In genomic region chr12:92568631-92569128, GRCh38 we compare ENCODE assay signal across 18 cellular contexts.
"Had no signal": no experiment of that assay in that cellular context is flagged by ENCODE, and none has a peak within 500 bp of the region (broad histone marks: within the 10 kb centered on the region; RNA-seq: fewer than 3 reads in every experiment).

No MANE protein-coding gene starts in this region.

- ATAC-seq: body of pancreas; heart right ventricle; left colon; mucosa of descending colon; naive thymus-derived CD8-positive, alpha-beta T cell; stimulated activated naive CD8-positive, alpha-beta T cell treated with anti-CD3 and anti-CD28 coated beads, Interleukin-15, amount 100 ng/mL, for 72 hours had no signal

- H3K9me3 ChIP-seq: body of pancreas, mucosa of descending colon had no signal

- H3K27me3 ChIP-seq: body of pancreas, heart right ventricle, right atrium auricular region had no signal

- DNase-seq: activated CD4-positive, alpha-beta memory T cell treated with anti-CD3 and anti-CD28 coated beads, Interleukin-2, amount 10 ng/mL, durations not matched to agents 7 days and 5 days; activated CD4-positive, alpha-beta T cell treated with anti-CD3 and anti-CD28 coated beads for 4 hours; activated effector memory CD4-positive, alpha-beta T cell treated with Interleukin-2 at 50 U/mL for 16 hours; activated naive CD4-positive, alpha-beta T cell treated with anti-CD3 and anti-CD28 coated beads, Interleukin-2, amount 50 U/mL, for 16 hours; activated T-cell treated with anti-CD3 and anti-CD28 coated beads, Interleukin-2, amount 50 U/mL, for 24 hours; body of pancreas; cortex of kidney; effector CD4-positive, alpha-beta T cell; heart right ventricle; left colon; mucosa of descending colon; naive thymus-derived CD8-positive, alpha-beta T cell; stimulated activated naive CD8-positive, alpha-beta T cell treated with anti-CD3 and anti-CD28 coated beads, Interleukin-15, amount 100 ng/mL, for 72 hours; T-helper 2 cell had no signal

- FAIRE-seq: endothelial cell of umbilical vein, frontal cortex had no signal

- H3K36me3 ChIP-seq: heart right ventricle, right atrium auricular region had no signal

- H3K4me1 ChIP-seq: right atrium auricular region had no signal

- H3K4me3 ChIP-seq: body of pancreas, heart right ventricle, mucosa of descending colon, right atrium auricular region, skin epidermis had no signal
